24 cellular contexts compared by ENCODE assay signal in the genomic region with DNA sequence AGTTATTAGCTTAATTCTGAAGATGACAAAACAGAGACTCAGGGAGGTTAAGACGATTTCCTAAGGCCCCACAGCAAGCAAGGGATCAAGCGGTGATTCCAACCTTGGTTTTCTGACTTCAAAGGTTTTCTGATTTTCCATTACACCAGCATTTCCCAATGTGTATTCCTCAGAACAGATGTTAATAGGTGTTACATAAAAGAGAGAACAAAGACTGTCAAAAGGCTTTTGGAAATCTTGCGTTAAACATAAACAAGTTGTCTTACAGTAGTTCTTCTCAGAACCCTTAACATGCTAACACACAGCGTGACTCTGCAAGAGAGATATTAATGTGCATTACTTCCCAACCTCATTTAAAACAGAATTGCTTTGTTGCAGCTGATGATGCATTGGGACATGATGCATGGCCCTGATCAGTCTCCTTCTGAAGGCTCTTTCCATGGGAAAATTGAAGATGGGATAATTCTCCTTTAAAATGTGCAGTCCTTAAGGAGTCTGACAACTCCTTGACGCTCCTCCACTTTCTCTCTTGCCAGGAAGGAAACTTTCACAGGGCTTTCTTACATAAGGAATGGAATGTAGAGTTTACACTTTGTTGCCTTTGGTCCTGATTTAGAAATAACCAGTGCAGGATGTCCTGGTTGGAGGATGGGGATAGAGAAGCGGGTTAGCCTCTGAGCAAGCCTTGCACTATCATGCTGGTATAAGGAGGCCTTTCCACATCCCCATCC. TPM values are rescaled to one million over a fixed set of nuclear protein-coding genes. Genes with fewer than 3 reads are reported as not detected.
DNase-seq lines count a peak whose midpoint lies in the region; ATAC-seq, FAIRE-seq and TF ChIP-seq lines count a peak whose summit lies in the region.
"Had no signal": no experiment of that assay in that cellular context is flagged by ENCODE, and none has a peak within 500 bp of the region (broad histone marks: within the 10 kb centered on the region; RNA-seq: fewer than 3 reads in every experiment).

No MANE protein-coding gene starts in this region.

- H3K27me3 ChIP-seq in colonic mucosa, result no peaks in the 10 kb centered on the region
- no peaks in the 10 kb centered on the region for H3K27me3 ChIP-seq in stomach smooth muscle (ENCODE audit: control insufficient read depth in 1 of 2, insufficient read depth in 2 of 2, low read length in 2 of 2)
- H3K27me3 ChIP-seq: heart left ventricle had no signal

- H3K4me1 Mint-ChIP-seq in type B pancreatic cell (ENCODE audit: unreplicated experiment), result peaks cover 28% of the 10 kb centered on the region
- H3K4me1 Mint-ChIP-seq: activated naive CD4-positive, alpha-beta T cell treated with anti-CD3 and anti-CD28 coated beads, Interleukin-2, amount 50 U/mL, for 24 hours; natural killer cell had no signal

- no peaks in the 10 kb centered on the region for H3K36me3 ChIP-seq in colonic mucosa
- no peaks in the 10 kb centered on the region for H3K36me3 ChIP-seq in stomach smooth muscle (ENCODE audit: control insufficient read depth in 2 of 2, insufficient read depth in 2 of 2, low read length in 2 of 2)
- H3K36me3 ChIP-seq: heart left ventricle had no signal

- peak overlapping the region; percentile 47 for H3K27ac ChIP-seq in colonic mucosa
- H3K27ac ChIP-seq in stomach smooth muscle (ENCODE audit: low read length), result peak overlapping the region; percentile 95
- H3K27ac ChIP-seq: C4-2B had no signal

- intact Hi-C loops in colonic mucosa (cut with DNase I), result no loop called here

- FAIRE-seq in RCC 7860 (lab: Jason Lieb, UNC), result no peak
- FAIRE-seq: D721Med had no signal

- no peak for ATAC-seq in HG03039 (IDR thresholded peaks at IDR 0.05; ENCODE audit: unreplicated experiment)
- ATAC-seq: natural killer cell, right cardiac atrium had no signal

- H3K4me1 ChIP-seq in colonic mucosa (no peaks in the 10 kb centered on the region), stomach smooth muscle (ENCODE audit: control insufficient read depth, insufficient read depth, low read length) (peaks cover 41% of the 10 kb centered on the region)

- DNase-seq in EH (ENCODE audit: low read depth), result peak; percentile 52
- DNase-seq in colonic mucosa, result no peak
- peak; percentile 65 for DNase-seq in iris pigment epithelial cell (ENCODE audit: low read depth)
- no peak for DNase-seq in type B pancreatic cell (ENCODE audit: extremely low spot score, unreplicated experiment)
- DNase-seq in RCC 7860 (ENCODE audit: low spot score), result no peak
- DNase-seq in COLO668 (lab: John Stamatoyannopoulos, UW; ENCODE audit: unreplicated experiment), result no peak
- DNase-seq: ACHN, aorta, heart left ventricle, KBM-7, mesendoderm, natural killer cell, NCI-H1417 treated with DMSO at 0.1 percent for 48 hours, NCI-H2081 treated with DMSO at 0.1 percent for 48 hours, NCI-H446, OCI-M1, right cardiac atrium had no signal

- no peak overlapping the region for H3K4me3 Mint-ChIP-seq in type B pancreatic cell
- H3K4me3 Mint-ChIP-seq: activated naive CD4-positive, alpha-beta T cell treated with anti-CD3 and anti-CD28 coated beads, Interleukin-2, amount 50 U/mL, for 24 hours; dendritic cell treated with granulocyte-macrophage colony-stimulating factor and Interleukin-4, amounts not matched to agents 40 ng/mL and 50 ng/mL, for 4 days; natural killer cell; stimulated activated naive CD8-positive, alpha-beta T cell treated with anti-CD3 and anti-CD28 coated beads, Interleukin-15, Interleukin-2, amounts not matched to agents 100 ng/mL and 50 ng/mL, for 24 hours had no signal

- no peak overlapping the region for H3K4me3 ChIP-seq in colonic mucosa
- peak overlapping the region in 1 of 2 donors; percentile 35 for H3K4me3 ChIP-seq in stomach smooth muscle (ENCODE audit: low read length in 2 of 2)
- H3K4me3 ChIP-seq: heart left ventricle had no signal

- no peaks in the 10 kb centered on the region for H3K36me3 Mint-ChIP-seq in type B pancreatic cell
- H3K36me3 Mint-ChIP-seq: activated naive CD4-positive, alpha-beta T cell treated with anti-CD3 and anti-CD28 coated beads, Interleukin-2, amount 50 U/mL, for 24 hours; natural killer cell had no signal

- H3K27ac Mint-ChIP-seq in type B pancreatic cell, result no peak overlapping the region
- H3K27ac Mint-ChIP-seq: activated naive CD4-positive, alpha-beta T cell treated with anti-CD3 and anti-CD28 coated beads, Interleukin-2, amount 50 U/mL, for 24 hours; dendritic cell treated with granulocyte-macrophage colony-stimulating factor and Interleukin-4, amounts not matched to agents 40 ng/mL and 50 ng/mL, for 4 days; natural killer cell; stimulated activated naive CD8-positive, alpha-beta T cell treated with anti-CD3 and anti-CD28 coated beads, Interleukin-15, Interleukin-2, amounts not matched to agents 100 ng/mL and 50 ng/mL, for 24 hours had no signal

- TF ChIP-seq CTCF in colonic mucosa (IDR thresholded peaks at IDR 0.05), result no peak
- TF ChIP-seq CTCF in type B pancreatic cell (conservative IDR thresholded peaks at IDR 0.05), result no peak

- H3K9me3 ChIP-seq in colonic mucosa (no peaks in the 10 kb centered on the region), stomach smooth muscle (ENCODE audit: control insufficient read depth in 2 of 2, low read length in 2 of 2) (no peaks in the 10 kb centered on the region)
- H3K9me3 ChIP-seq: heart left ventricle had no signal

- H3K9ac ChIP-seq in colonic mucosa (ENCODE audit: low read depth in 2 of 2, low read length in 2 of 2), result no peak overlapping the region
- H3K9ac ChIP-seq in stomach smooth muscle (ENCODE audit: low read length in 2 of 2), result peak overlapping the region; percentile 22 to 74

- H3K9me3 Mint-ChIP-seq in type B pancreatic cell, result no peaks in the 10 kb centered on the region
- H3K9me3 Mint-ChIP-seq: dendritic cell treated with granulocyte-macrophage colony-stimulating factor and Interleukin-4, amounts not matched to agents 40 ng/mL and 50 ng/mL, for 4 days; natural killer cell; stimulated activated naive CD8-positive, alpha-beta T cell treated with anti-CD3 and anti-CD28 coated beads, Interleukin-15, Interleukin-2, amounts not matched to agents 100 ng/mL and 50 ng/mL, for 24 hours had no signal

- H3K27me3 Mint-ChIP-seq in type B pancreatic cell, result peaks cover 5% of the 10 kb centered on the region

RNA-seq across cellular contexts. Expression of a gene that starts 21.5 kb away (rescaled TPM):
- 10 to 100 TPM; 17.3 to 20.0 TPM for total RNA-seq in colonic mucosa
- 14.0 and 36.9 TPM in 2 replicates for total RNA-seq in type B pancreatic cell (ENCODE audit: low replicate concordance)

Comparison
In these comparisons a context has a peak if more than half of its experiments do, and no peak if none do; other contexts are left out.
1. DNase-seq: peak in EH (single experiment) and iris pigment epithelial cell (single experiment); none in colonic mucosa (single experiment), type B pancreatic cell (single experiment), RCC 7860 (single experiment) and COLO668 (single experiment).
2. H3K9ac ChIP-seq: peak in stomach smooth muscle (2 of 2); none in colonic mucosa (0 of 2).